30 cellular contexts compared by ENCODE assay signal in genomic region chrX:120426599-120426998, GRCh38. TPM values are rescaled to one million over a fixed set of nuclear protein-coding genes. Genes with fewer than 3 reads are reported as not detected.
A peak's percentile ranks its signal among the peaks of the same experiment; 100 is the strongest.
DNase-seq lines count a peak whose midpoint lies in the region; ATAC-seq and TF ChIP-seq lines count a peak whose summit lies in the region.
"Had no signal": no experiment of that assay in that cellular context is flagged by ENCODE, and none has a peak within 500 bp of the region (broad histone marks: within the 10 kb centered on the region; RNA-seq: fewer than 3 reads in every experiment).

No MANE protein-coding gene starts in this region.

- dilution Hi-C loops in IMR-90 (cut with HindIII; ENCODE audit: low sequenced_read_pairs, unreplicated experiment): no loop called here

- no peaks in the 10 kb centered on the region for H3K9me3 ChIP-seq in IMR-90 (ENCODE audit: control insufficient read depth, insufficient read depth, low read length)
- no peaks in the 10 kb centered on the region for H3K9me3 ChIP-seq in psoas muscle
- H3K9me3 ChIP-seq: BLaER1, left ventricle myocardium inferior, prostate gland, stomach, tibial artery had no signal

- H3K56ac ChIP-seq in IMR-90 (ENCODE audit: extremely low read depth, insufficient read depth, low read length): no peak overlapping the region

- H3K4me3 ChIP-seq in AG10803 (ENCODE audit: low read length) (no peak overlapping the region), IMR-90 (ENCODE audit: insufficient read depth, low read depth, low read length) (no peak overlapping the region), choroid plexus epithelial cell (ENCODE audit: low read depth, low read length) (no peak overlapping the region), psoas muscle (no peak overlapping the region)
- H3K4me3 ChIP-seq: BLaER1, left ventricle myocardium inferior, prostate gland, skin epidermis, stomach, tibial artery had no signal

- no peak overlapping the region for H3K9ac ChIP-seq in IMR-90 (ENCODE audit: low read depth, low read length)
- H3K9ac ChIP-seq: BLaER1, KMS-11 had no signal

- ATAC-seq in IMR-90 (ENCODE audit: low read depth) (peak; percentile 17; the same call in 1 of the 2 replicates), GM19395 (IDR thresholded peaks at IDR 0.05; ENCODE audit: unreplicated experiment) (no peak), psoas muscle (no peak)
- ATAC-seq: effector memory CD8-positive, alpha-beta T cell had no signal

- H4K5ac ChIP-seq in IMR-90 (ENCODE audit: low read depth, low read length): no peak overlapping the region

- intact Hi-C loops in IMR-90 (cut with micrococcal nuclease) (no loop called here), psoas muscle (cut with DNase I) (no loop called here)

- H3K4me2 ChIP-seq in IMR-90 (ENCODE audit: low read depth, low read length): no peak overlapping the region
- H3K4me2 ChIP-seq: BLaER1, KMS-11 had no signal

- H3K36me3 Mint-ChIP-seq in osteocyte (ENCODE audit: unreplicated experiment): no peaks in the 10 kb centered on the region
- H3K36me3 Mint-ChIP-seq: brain had no signal

- no peaks in the 10 kb centered on the region for H3K79me1 ChIP-seq in IMR-90 (ENCODE audit: low read depth in 1 of 2, low read length in 2 of 2)

- TF ChIP-seq CTCF in AG10803 (conservative IDR thresholded peaks at IDR 0.05; ENCODE audit: low read length) (no peak), IMR-90 (conservative IDR thresholded peaks at IDR 0.05; ENCODE audit: low read depth, low read length) (no peak), choroid plexus epithelial cell (conservative IDR thresholded peaks at IDR 0.05; ENCODE audit: low read depth, low read length) (no peak), osteocyte (IDR thresholded peaks at IDR 0.05) (no peak), psoas muscle (IDR thresholded peaks at IDR 0.05) (no peak)

- H3K23ac ChIP-seq in IMR-90 (ENCODE audit: low read depth, low read length): no peak overlapping the region

- H3K9me3 Mint-ChIP-seq in osteocyte (ENCODE audit: unreplicated experiment): peaks cover 5% of the 10 kb centered on the region
- H3K9me3 Mint-ChIP-seq: activated T-cell treated with anti-CD3 and anti-CD28 coated beads, Interleukin-2, amount 50 U/mL, for 24 hours; brain; effector memory CD8-positive, alpha-beta T cell; T-helper 2 cell treated with Interferon-gamma antibody and Interleukin-4, amounts not matched to agents 5 μg/mL and 100 μg/mL, for 36 hours had no signal

- no TSS peak for BruUV-seq in IMR-90 (replicated peaks; lab: Mats Ljungman, UMichigan)

- H3K18ac ChIP-seq in IMR-90 (ENCODE audit: low read depth, low read length): no peak overlapping the region

- H2BK120ac ChIP-seq in IMR-90 (ENCODE audit: low read depth, low read length): no peak overlapping the region

- H3K4ac ChIP-seq in IMR-90 (ENCODE audit: low read depth, low read length): no peak overlapping the region

- no peak overlapping the region for H3K4me3 Mint-ChIP-seq in osteocyte (ENCODE audit: unreplicated experiment)
- H3K4me3 Mint-ChIP-seq: activated T-cell treated with anti-CD3 and anti-CD28 coated beads, Interleukin-2, amount 50 U/mL, for 24 hours; brain; effector memory CD8-positive, alpha-beta T cell; T-helper 2 cell treated with Interferon-gamma antibody and Interleukin-4, amounts not matched to agents 5 μg/mL and 100 μg/mL, for 36 hours had no signal

- no peaks in the 10 kb centered on the region for H3K36me3 ChIP-seq in IMR-90 (ENCODE audit: control insufficient read depth, insufficient read depth, low read length)
- H3K36me3 ChIP-seq in psoas muscle (ENCODE audit: insufficient read depth in 1 of 2, low read depth in 1 of 2): no peaks in the 10 kb centered on the region
- H3K36me3 ChIP-seq: BLaER1, left ventricle myocardium inferior, prostate gland, stomach, tibial artery had no signal

- H3K14ac ChIP-seq in IMR-90 (replicated peaks; ENCODE audit: low read depth, low read length): no peak overlapping the region

- TF ChIP-seq POLR2A in IMR-90 (IDR thresholded peaks at IDR 0.05; ENCODE audit: low read depth, low read length): no peak

- POLR2A ChIA-PET in IMR-90 (lab: Charles Lee; ENCODE audit: unreplicated experiment): no interaction called here

- DNase-seq in AG10803 (ENCODE audit: low read depth) (peak; percentile 15), IMR-90 (peak; percentile 19), choroid plexus epithelial cell (ENCODE audit: low read depth) (peak; percentile 23), osteocyte (ENCODE audit: extremely low spot score, unreplicated experiment) (no peak), GDM1 (lab: John Stamatoyannopoulos, UW) (no peak), psoas muscle (no peak)
- DNase-seq in effector CD4-positive, alpha-beta T cell: no peak
- DNase-seq: ACHN; activated CD4-positive, alpha-beta T cell treated with anti-CD3 and anti-CD28 coated beads for 48 hours; activated gamma-delta T cell; activated T-cell treated with anti-CD3 and anti-CD28 coated beads, Interleukin-2, amount 50 U/mL, for 24 hours; COR-L47; DMS53; effector memory CD8-positive, alpha-beta T cell; erythroblast; islet precursor cell; left ventricle myocardium inferior; NCI-H1436; NCI-H2081 treated with DMSO at 0.1 percent for 48 hours; stimulated activated CD8-positive, alpha-beta memory T cell treated with anti-CD3 and anti-CD28 coated beads, Interleukin-4, amount 100 ng/mL, for 48 hours; stomach; tibial artery had no signal

- H3K27ac ChIP-seq in IMR-90 (ENCODE audit: insufficient read depth, low read length) (no peak overlapping the region), psoas muscle (no peak overlapping the region)
- H3K27ac ChIP-seq: BLaER1, KMS-11, left ventricle myocardium inferior, prostate gland, RWPE1, skin epidermis, stomach, tibial artery had no signal

- no peak overlapping the region for H2AK9ac ChIP-seq in IMR-90 (replicated peaks; ENCODE audit: low read depth, low read length, poor library complexity)

- CTCF ChIA-PET in IMR-90 (lab: Yijun Ruan, JAX): interaction anchor here (1.2 kb wide), 1 partner anchor 9 kb away, joined by 3 read pairs; no protein-coding TSS in a partner anchor

- H3K9me1 ChIP-seq in IMR-90 (ENCODE audit: insufficient read depth, low read length): no peaks in the 10 kb centered on the region

- no peak overlapping the region for H2AFZ ChIP-seq in IMR-90 (replicated peaks; ENCODE audit: low read length, poor library complexity)

- H3K4me1 ChIP-seq in IMR-90 (ENCODE audit: control insufficient read depth, insufficient read depth, low read length): peaks cover 1% of the 10 kb centered on the region; the same call in 1 of the 2 replicates
- H3K4me1 ChIP-seq in psoas muscle: no peaks in the 10 kb centered on the region
- H3K4me1 ChIP-seq: prostate gland had no signal

- no peaks in the 10 kb centered on the region for H4K20me1 ChIP-seq in IMR-90 (ENCODE audit: insufficient read depth, low read length)
- H4K20me1 ChIP-seq: BLaER1 had no signal

- H3K27me3 ChIP-seq in IMR-90 (ENCODE audit: control insufficient read depth, insufficient read depth, low read length): no peaks in the 10 kb centered on the region
- no peaks in the 10 kb centered on the region for H3K27me3 ChIP-seq in psoas muscle (ENCODE audit: insufficient read depth in 3 of 3, low read length in 2 of 3)
- H3K27me3 ChIP-seq: BLaER1, stomach, tibial artery had no signal

- H4K8ac ChIP-seq in IMR-90 (ENCODE audit: low read depth in 2 of 2, low read length in 2 of 2): no peak overlapping the region

- H3K27ac Mint-ChIP-seq in osteocyte (ENCODE audit: unreplicated experiment): peak overlapping the region; percentile 74
- H3K27ac Mint-ChIP-seq: activated T-cell treated with anti-CD3 and anti-CD28 coated beads, Interleukin-2, amount 50 U/mL, for 24 hours; brain; effector memory CD8-positive, alpha-beta T cell; T-helper 2 cell treated with Interferon-gamma antibody and Interleukin-4, amounts not matched to agents 5 μg/mL and 100 μg/mL, for 36 hours had no signal

- H4K91ac ChIP-seq in IMR-90 (ENCODE audit: insufficient read depth, low read depth, low read length): no peak overlapping the region

- H2AK5ac ChIP-seq in IMR-90 (ENCODE audit: low read depth, low read length): no peak overlapping the region

- in situ Hi-C loops in IMR-90 (cut with MboI; ENCODE audit: low sequenced_read_pairs): no loop called here

- H2BK5ac ChIP-seq in IMR-90 (ENCODE audit: low read depth, low read length, poor library complexity, severe bottlenecking): no peak overlapping the region

- H3K4me1 Mint-ChIP-seq in osteocyte (ENCODE audit: unreplicated experiment): peaks cover 35% of the 10 kb centered on the region

- no peak overlapping the region for H2BK20ac ChIP-seq in IMR-90 (ENCODE audit: low read depth, low read length)

- no peak overlapping the region for H2BK15ac ChIP-seq in IMR-90 (ENCODE audit: low read depth, low read length)

- no peak for TF ChIP-seq RAD21 in IMR-90 (IDR thresholded peaks at IDR 0.05; ENCODE audit: low read length)

- H3K27me3 Mint-ChIP-seq in osteocyte (ENCODE audit: unreplicated experiment): no peaks in the 10 kb centered on the region
- H3K27me3 Mint-ChIP-seq: effector memory CD8-positive, alpha-beta T cell had no signal

TF ChIP-seq in IMR-90, 13 proteins besides CTCF, POLR2A, EP300 and RAD21:
- no peak for TF ChIP-seq MAFK (IDR thresholded peaks at IDR 0.05; ENCODE audit: low read depth, low read length)

RNA-seq across cellular contexts. Expression of gene LAMP2, which starts 42.5 kb away (rescaled TPM):
- total RNA-seq in IMR-90 (2012; rRNA removed) (114 and 129 TPM in 2 replicates), osteocyte (206 and 214 TPM in 2 replicates), psoas muscle (100 to 1,000 TPM in 2 of 4 donors, 10 to 100 TPM in 2; 86.0 to 123 (median 98.2) TPM)
- polyA plus RNA-seq in IMR-90 (2012; rRNA removed) (71.8 and 78.1 TPM in 2 replicates), psoas muscle (10 to 100 TPM; 24.5 to 89.4 (median 39.1) TPM)
- polyA plus RNA-seq in IMR-90 (2012; cell fraction: cytosol; rRNA removed): 17.4 and 27.4 TPM in 2 replicates
- polyA plus RNA-seq in IMR-90 (2012; cell fraction: nucleus; rRNA removed; ENCODE audit: low replicate concordance): 6.0 and 36.8 TPM in 2 replicates

Comparison
In these comparisons a context has a peak if more than half of its experiments do, and no peak if none do; other contexts are left out.
1. DNase-seq: peak in AG10803 (single experiment), IMR-90 (single experiment) and choroid plexus epithelial cell (single experiment); none in osteocyte (single experiment), effector CD4-positive, alpha-beta T cell (single experiment), GDM1 (single experiment) and psoas muscle (0 of 2).